In genomic region chr12:94172973-94173372, GRCh38 we compare ENCODE assay signal across 9 cellular contexts. TPM values are rescaled to one million over a fixed set of nuclear protein-coding genes. Genes with fewer than 3 reads are reported as not detected.
DNase-seq lines count a peak whose midpoint lies in the region; TF ChIP-seq lines count a peak whose summit lies in the region.
"Had no signal": no experiment of that assay in that cellular context is flagged by ENCODE, and none has a peak within 500 bp of the region (broad histone marks: within the 10 kb centered on the region; RNA-seq: fewer than 3 reads in every experiment).

No MANE protein-coding gene starts in this region.

- H3K27ac Mint-ChIP-seq in Calu3 (ENCODE audit: unreplicated experiment) = no peak overlapping the region
- H3K27ac Mint-ChIP-seq: activated naive CD4-positive, alpha-beta T cell treated with anti-CD3 and anti-CD28 coated beads for 36 hours had no signal

- peaks cover 0 to 5% (median under 1%) of the 10 kb centered on the region in 4 donors for H3K9me3 ChIP-seq in stomach
- no peaks in the 10 kb centered on the region for H3K9me3 ChIP-seq in ovary

- TF ChIP-seq POLR2A in stomach (IDR thresholded peaks at IDR 0.05) = no peak
- TF ChIP-seq POLR2A in ovary (IDR thresholded peaks at IDR 0.05) = no peak

- H3K27me3 Mint-ChIP-seq in Calu3 (ENCODE audit: unreplicated experiment) = peaks cover 62% of the 10 kb centered on the region
- H3K27me3 Mint-ChIP-seq: T-cell had no signal

- H3K27ac ChIP-seq in stomach (peak overlapping the region in 2 of 5 donors; percentile 75 to 77), ovary (no peak overlapping the region)

- H3K4me1 Mint-ChIP-seq in Calu3 (ENCODE audit: low read depth, unreplicated experiment) = no peaks in the 10 kb centered on the region

- no peak overlapping the region for H3K4me3 ChIP-seq in HFF-Myc (replicated peaks; ENCODE audit: low read depth, low read length)
- no peak overlapping the region for H3K4me3 ChIP-seq in stomach
- no peak overlapping the region for H3K4me3 ChIP-seq in ovary

- no peaks in the 10 kb centered on the region for H3K36me3 ChIP-seq in stomach
- H3K36me3 ChIP-seq in ovary = no peaks in the 10 kb centered on the region

- intact Hi-C loops in stomach (cut with DNase I; ENCODE audit: low total_unique reads) = no loop called here
- intact Hi-C loops in Calu3 (cut with micrococcal nuclease; ENCODE audit: unreplicated experiment) = no loop called here
- intact Hi-C loops in ovary (cut with DNase I) = no loop called here

- H3K4me3 Mint-ChIP-seq in Calu3 (ENCODE audit: low read depth, unreplicated experiment) = no peak overlapping the region
- H3K4me3 Mint-ChIP-seq: activated naive CD4-positive, alpha-beta T cell treated with anti-CD3 and anti-CD28 coated beads for 36 hours had no signal

- CTCF ChIA-PET in Calu3 (lab: Charles Lee) = interaction anchor here (0.6 kb wide), 3 partner anchors 28 to 494 kb away, joined by 3 read pairs; no protein-coding TSS in a partner anchor

- H3K27me3 ChIP-seq in stomach (peaks cover 0 to 5% (median 5%) of the 10 kb centered on the region in 3 donors), ovary (no peaks in the 10 kb centered on the region)

- H3K4me1 ChIP-seq in stomach = peaks cover 0 to 27% (median 0%) of the 10 kb centered on the region in 4 donors
- no peaks in the 10 kb centered on the region for H3K4me1 ChIP-seq in ovary (ENCODE audit: insufficient read depth)

- no TSS peak for BruUV-seq in Calu3 (replicated peaks; lab: Mats Ljungman, UMichigan)

- no peak for TF ChIP-seq CTCF in HFF-Myc (IDR thresholded peaks at IDR 0.05; ENCODE audit: low read depth, low read length, missing control alignments)
- TF ChIP-seq CTCF in stomach (IDR thresholded peaks at IDR 0.05) = no peak
- no peak for TF ChIP-seq CTCF in Calu3 (IDR thresholded peaks at IDR 0.05; ENCODE audit: unreplicated experiment)
- TF ChIP-seq CTCF in ovary (IDR thresholded peaks at IDR 0.05) = no peak

- WGBS in stomach, 5 donors = 46 to 70% (median 66%) methylated on average over 9 of the region's 9 CpGs
- WGBS in ovary, 3 donors = 73 to 82% (median 76%) methylated on average over 9 of the region's 9 CpGs

- H3K36me3 Mint-ChIP-seq in Calu3 (ENCODE audit: insufficient read depth, unreplicated experiment) = no peaks in the 10 kb centered on the region

- DNase-seq in HFF-Myc (ENCODE audit: extremely low read depth, low read depth) = peak; percentile 63
- peak; percentile 58 for DNase-seq in SIG-M5 (lab: John Stamatoyannopoulos, UW)
- peak; percentile 84 for DNase-seq in fibroblast of the conjunctiva (ENCODE audit: low read depth)
- DNase-seq in stomach = peak; percentile 27
- DNase-seq in DMS153 treated with DMSO at 0.1 percent for 48 hours (lab: John Stamatoyannopoulos, UW; ENCODE audit: unreplicated experiment) = no peak
- DNase-seq in Calu3 = no peak
- DNase-seq in ovary = no peak
- DNase-seq: activated naive CD4-positive, alpha-beta T cell treated with anti-CD3 and anti-CD28 coated beads for 36 hours had no signal

- peaks cover 3% of the 10 kb centered on the region for H3K9me3 Mint-ChIP-seq in Calu3 (ENCODE audit: low read depth, unreplicated experiment)

- TF ChIP-seq EP300 in stomach (IDR thresholded peaks at IDR 0.05) (no peak), ovary (IDR thresholded peaks at IDR 0.05) (no peak)

RNA-seq across cellular contexts. Expression of gene PLXNC1, which starts 24.6 kb away (rescaled TPM):
- total RNA-seq in stomach = 10 to 100 TPM in 1 of 5 donors, 1 to 10 TPM in 3, under 1 TPM in 1; 0.89 to 16.5 (median 6.2) TPM
- polyA plus RNA-seq in stomach = 1 to 10 TPM in 1 of 3 donors, under 1 TPM in 2; 0.40 to 1.2 (median 0.46) TPM
- total RNA-seq in Calu3 (2022) = 1.3 and 2.3 TPM in 2 replicates
- 10 to 100 TPM in 6 of 7 donors, 1 to 10 TPM in 1; 9.8 to 33.7 (median 19.5) TPM for total RNA-seq in ovary
- polyA plus RNA-seq in ovary = 10 to 100 TPM in 1 of 2 donors, 1 to 10 TPM in 1; 8.2 to 13.9 TPM

Comparison
In these comparisons a context has a peak if more than half of its experiments do, and no peak if none do; other contexts are left out.
1. DNase-seq: peak in HFF-Myc (single experiment), SIG-M5 (single experiment), fibroblast of the conjunctiva (single experiment) and stomach (single experiment); none in DMS153 treated with DMSO at 0.1 percent for 48 hours (single experiment), Calu3 (single experiment) and ovary (0 of 5).